1 cellular context compared by ENCODE assay signal in the genomic region with DNA sequence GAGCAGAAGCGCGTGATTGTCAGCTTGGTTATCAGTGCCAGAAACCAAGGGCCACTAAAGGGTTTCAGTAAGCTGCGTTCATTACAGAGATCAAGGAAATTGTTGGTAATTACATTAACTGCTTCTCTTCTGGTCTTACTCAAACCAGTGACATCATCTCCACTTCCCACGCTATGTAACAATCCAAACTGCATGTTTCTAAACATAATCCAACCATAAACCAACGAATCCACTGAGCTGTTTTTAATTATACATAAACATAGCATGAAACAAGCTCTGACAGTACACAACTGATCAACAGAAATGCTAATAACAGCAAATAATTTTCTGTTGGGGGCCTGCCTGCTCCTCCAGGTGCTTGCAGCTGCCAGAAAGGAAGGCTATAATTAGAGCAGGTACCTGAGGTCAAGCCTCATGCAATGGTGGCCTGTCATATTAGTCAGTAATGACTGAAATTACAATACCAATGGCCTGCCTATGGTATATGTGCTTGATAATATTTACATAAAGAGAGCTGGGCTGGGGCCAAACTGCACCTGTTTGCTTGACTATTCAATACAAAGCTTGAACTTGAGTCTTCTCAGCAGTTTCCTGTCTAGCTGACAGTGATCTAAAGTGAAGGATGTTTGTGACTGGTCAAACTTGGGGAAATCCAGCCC.
TF ChIP-seq lines count a peak whose summit lies in the region.

No MANE protein-coding gene starts in this region.

TF ChIP-seq in HepG2, 621 proteins besides CTCF, POLR2A, EP300 and RAD21 (continued from another document and continues in another):
- TF ChIP-seq, protein P1, sequence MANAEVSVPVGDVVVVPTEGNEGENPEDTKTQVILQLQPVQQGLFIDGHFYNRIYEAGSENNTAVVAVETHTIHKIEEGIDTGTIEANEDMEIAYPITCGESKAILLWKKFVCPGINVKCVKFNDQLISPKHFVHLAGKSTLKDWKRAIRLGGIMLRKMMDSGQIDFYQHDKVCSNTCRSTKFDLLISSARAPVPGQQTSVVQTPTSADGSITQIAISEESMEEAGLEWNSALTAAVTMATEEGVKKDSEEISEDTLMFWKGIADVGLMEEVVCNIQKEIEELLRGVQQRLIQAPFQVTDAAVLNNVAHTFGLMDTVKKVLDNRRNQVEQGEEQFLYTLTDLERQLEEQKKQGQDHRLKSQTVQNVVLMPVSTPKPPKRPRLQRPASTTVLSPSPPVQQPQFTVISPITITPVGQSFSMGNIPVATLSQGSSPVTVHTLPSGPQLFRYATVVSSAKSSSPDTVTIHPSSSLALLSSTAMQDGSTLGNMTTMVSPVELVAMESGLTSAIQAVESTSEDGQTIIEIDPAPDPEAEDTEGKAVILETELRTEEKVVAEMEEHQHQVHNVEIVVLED (CRISPR knock-in tag; IDR thresholded peaks at IDR 0.05; ENCODE audit: borderline replicate concordance) = no peak
- TF ChIP-seq HOXA5 (CRISPR knock-in tag; IDR thresholded peaks at IDR 0.05) (0 out of 2 replicates have a peak, but pooled peaks have one; percentile 6), ZNF816 (CRISPR knock-in tag; IDR thresholded peaks at IDR 0.05; ENCODE audit: borderline replicate concordance) (no peak; the same call in 1 of the 2 replicates), PHF21A (CRISPR knock-in tag; IDR thresholded peaks at IDR 0.05) (no peak), NFKBIZ (CRISPR knock-in tag; IDR thresholded peaks at IDR 0.05) (no peak), SMAD9 (CRISPR knock-in tag; IDR thresholded peaks at IDR 0.05) (no peak), ZBTB38 (CRISPR knock-in tag; IDR thresholded peaks at IDR 0.05) (no peak), SCMH1 (CRISPR knock-in tag; IDR thresholded peaks at IDR 0.05; ENCODE audit: borderline replicate concordance) (no peak), RARA (CRISPR knock-in tag; IDR thresholded peaks at IDR 0.05) (peak; percentile 53; the same call in 1 of the 2 replicates), BCL6 (CRISPR knock-in tag; IDR thresholded peaks at IDR 0.05) (peak; percentile 61), CAMTA2 (CRISPR knock-in tag; IDR thresholded peaks at IDR 0.05; ENCODE audit: borderline replicate concordance) (no peak), HDAC1 (CRISPR knock-in tag; IDR thresholded peaks at IDR 0.05) (peak; percentile 31; the same call in 1 of the 2 replicates), ZNF124 (CRISPR knock-in tag; IDR thresholded peaks at IDR 0.05) (no peak; the same call in 1 of the 2 replicates), PPARG (CRISPR knock-in tag; conservative IDR thresholded peaks at IDR 0.05) (no peak), ATF1 (CRISPR knock-in tag; IDR thresholded peaks at IDR 0.05) (peak; percentile 39; the same call in 1 of the 2 replicates), ZNF20 (CRISPR knock-in tag; IDR thresholded peaks at IDR 0.05) (no peak), FOXO1 (CRISPR knock-in tag; IDR thresholded peaks at IDR 0.05) (no peak; the same call in 1 of the 2 replicates), ZNF670 (CRISPR knock-in tag; IDR thresholded peaks at IDR 0.05; ENCODE audit: borderline replicate concordance) (no peak), MED1 (CRISPR knock-in tag; IDR thresholded peaks at IDR 0.05) (peak; percentile 37; the same call in 1 of the 2 replicates), ZNF614 (CRISPR knock-in tag; IDR thresholded peaks at IDR 0.05; ENCODE audit: borderline replicate concordance) (no peak), ZNF737 (CRISPR knock-in tag; IDR thresholded peaks at IDR 0.05; ENCODE audit: borderline replicate concordance) (no peak), YY1 (IDR thresholded peaks at IDR 0.05; ENCODE audit: insufficient read depth, insufficient replicate concordance, low read depth, low read length) (no peak), SMAD3 (CRISPR knock-in tag; IDR thresholded peaks at IDR 0.05) (no peak), ARHGAP35 (CRISPR knock-in tag; IDR thresholded peaks at IDR 0.05; ENCODE audit: borderline replicate concordance) (no peak), ATF7-NPFF (CRISPR knock-in tag; IDR thresholded peaks at IDR 0.05; ENCODE audit: low read depth) (no peak), ARNT (IDR thresholded peaks at IDR 0.05) (no peak), TBP (CRISPR knock-in tag; IDR thresholded peaks at IDR 0.05) (no peak), SOX13 (IDR thresholded peaks at IDR 0.05) (no peak), SOX13 (CRISPR knock-in tag; conservative IDR thresholded peaks at IDR 0.05 in 1 of 2, IDR thresholded peaks at IDR 0.05 in 1 of 2) (0 out of 4 replicates have a peak, but pooled peaks of 1 of the 2 experiments have one; percentile 13), HMG20A (CRISPR knock-in tag; IDR thresholded peaks at IDR 0.05; ENCODE audit: borderline replicate concordance) (no peak), HNRNPLL (IDR thresholded peaks at IDR 0.05; ENCODE audit: low read depth, low read length, poor library complexity, severe bottlenecking) (no peak), MAFF (IDR thresholded peaks at IDR 0.05; ENCODE audit: low read depth, low read length) (peak; percentile 42)
- TF ChIP-seq, protein P2, sequence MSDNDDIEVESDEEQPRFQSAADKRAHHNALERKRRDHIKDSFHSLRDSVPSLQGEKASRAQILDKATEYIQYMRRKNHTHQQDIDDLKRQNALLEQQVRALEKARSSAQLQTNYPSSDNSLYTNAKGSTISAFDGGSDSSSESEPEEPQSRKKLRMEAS (IDR thresholded peaks at IDR 0.05) = no peak
- TF ChIP-seq, protein P3, sequence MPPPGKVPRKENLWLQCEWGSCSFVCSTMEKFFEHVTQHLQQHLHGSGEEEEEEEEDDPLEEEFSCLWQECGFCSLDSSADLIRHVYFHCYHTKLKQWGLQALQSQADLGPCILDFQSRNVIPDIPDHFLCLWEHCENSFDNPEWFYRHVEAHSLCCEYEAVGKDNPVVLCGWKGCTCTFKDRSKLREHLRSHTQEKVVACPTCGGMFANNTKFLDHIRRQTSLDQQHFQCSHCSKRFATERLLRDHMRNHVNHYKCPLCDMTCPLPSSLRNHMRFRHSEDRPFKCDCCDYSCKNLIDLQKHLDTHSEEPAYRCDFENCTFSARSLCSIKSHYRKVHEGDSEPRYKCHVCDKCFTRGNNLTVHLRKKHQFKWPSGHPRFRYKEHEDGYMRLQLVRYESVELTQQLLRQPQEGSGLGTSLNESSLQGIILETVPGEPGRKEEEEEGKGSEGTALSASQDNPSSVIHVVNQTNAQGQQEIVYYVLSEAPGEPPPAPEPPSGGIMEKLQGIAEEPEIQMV (CRISPR knock-in tag; IDR thresholded peaks at IDR 0.05; ENCODE audit: low read depth) = no peak
- TF ChIP-seq, protein P4, sequence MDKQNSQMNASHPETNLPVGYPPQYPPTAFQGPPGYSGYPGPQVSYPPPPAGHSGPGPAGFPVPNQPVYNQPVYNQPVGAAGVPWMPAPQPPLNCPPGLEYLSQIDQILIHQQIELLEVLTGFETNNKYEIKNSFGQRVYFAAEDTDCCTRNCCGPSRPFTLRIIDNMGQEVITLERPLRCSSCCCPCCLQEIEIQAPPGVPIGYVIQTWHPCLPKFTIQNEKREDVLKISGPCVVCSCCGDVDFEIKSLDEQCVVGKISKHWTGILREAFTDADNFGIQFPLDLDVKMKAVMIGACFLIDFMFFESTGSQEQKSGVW (CRISPR knock-in tag; IDR thresholded peaks at IDR 0.05; ENCODE audit: borderline replicate concordance) = no peak
- TF ChIP-seq, protein P5, sequence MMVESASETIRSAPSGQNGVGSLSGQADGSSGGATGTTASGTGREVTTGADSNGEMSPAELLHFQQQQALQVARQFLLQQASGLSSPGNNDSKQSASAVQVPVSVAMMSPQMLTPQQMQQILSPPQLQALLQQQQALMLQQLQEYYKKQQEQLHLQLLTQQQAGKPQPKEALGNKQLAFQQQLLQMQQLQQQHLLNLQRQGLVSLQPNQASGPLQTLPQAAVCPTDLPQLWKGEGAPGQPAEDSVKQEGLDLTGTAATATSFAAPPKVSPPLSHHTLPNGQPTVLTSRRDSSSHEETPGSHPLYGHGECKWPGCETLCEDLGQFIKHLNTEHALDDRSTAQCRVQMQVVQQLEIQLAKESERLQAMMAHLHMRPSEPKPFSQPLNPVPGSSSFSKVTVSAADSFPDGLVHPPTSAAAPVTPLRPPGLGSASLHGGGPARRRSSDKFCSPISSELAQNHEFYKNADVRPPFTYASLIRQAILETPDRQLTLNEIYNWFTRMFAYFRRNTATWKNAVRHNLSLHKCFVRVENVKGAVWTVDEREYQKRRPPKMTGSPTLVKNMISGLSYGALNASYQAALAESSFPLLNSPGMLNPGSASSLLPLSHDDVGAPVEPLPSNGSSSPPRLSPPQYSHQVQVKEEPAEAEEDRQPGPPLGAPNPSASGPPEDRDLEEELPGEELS (CRISPR knock-in tag; IDR thresholded peaks at IDR 0.05) = peak; percentile 36; the same call in 1 of the 2 replicates
- TF ChIP-seq, protein P6, sequence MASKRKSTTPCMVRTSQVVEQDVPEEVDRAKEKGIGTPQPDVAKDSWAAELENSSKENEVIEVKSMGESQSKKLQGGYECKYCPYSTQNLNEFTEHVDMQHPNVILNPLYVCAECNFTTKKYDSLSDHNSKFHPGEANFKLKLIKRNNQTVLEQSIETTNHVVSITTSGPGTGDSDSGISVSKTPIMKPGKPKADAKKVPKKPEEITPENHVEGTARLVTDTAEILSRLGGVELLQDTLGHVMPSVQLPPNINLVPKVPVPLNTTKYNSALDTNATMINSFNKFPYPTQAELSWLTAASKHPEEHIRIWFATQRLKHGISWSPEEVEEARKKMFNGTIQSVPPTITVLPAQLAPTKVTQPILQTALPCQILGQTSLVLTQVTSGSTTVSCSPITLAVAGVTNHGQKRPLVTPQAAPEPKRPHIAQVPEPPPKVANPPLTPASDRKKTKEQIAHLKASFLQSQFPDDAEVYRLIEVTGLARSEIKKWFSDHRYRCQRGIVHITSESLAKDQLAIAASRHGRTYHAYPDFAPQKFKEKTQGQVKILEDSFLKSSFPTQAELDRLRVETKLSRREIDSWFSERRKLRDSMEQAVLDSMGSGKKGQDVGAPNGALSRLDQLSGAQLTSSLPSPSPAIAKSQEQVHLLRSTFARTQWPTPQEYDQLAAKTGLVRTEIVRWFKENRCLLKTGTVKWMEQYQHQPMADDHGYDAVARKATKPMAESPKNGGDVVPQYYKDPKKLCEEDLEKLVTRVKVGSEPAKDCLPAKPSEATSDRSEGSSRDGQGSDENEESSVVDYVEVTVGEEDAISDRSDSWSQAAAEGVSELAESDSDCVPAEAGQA (IDR thresholded peaks at IDR 0.05; ENCODE audit: low read depth) = no peak
- TF ChIP-seq, protein P6 (CRISPR knock-in tag; IDR thresholded peaks at IDR 0.05; ENCODE audit: borderline replicate concordance) = no peak
- TF ChIP-seq, protein P7, sequence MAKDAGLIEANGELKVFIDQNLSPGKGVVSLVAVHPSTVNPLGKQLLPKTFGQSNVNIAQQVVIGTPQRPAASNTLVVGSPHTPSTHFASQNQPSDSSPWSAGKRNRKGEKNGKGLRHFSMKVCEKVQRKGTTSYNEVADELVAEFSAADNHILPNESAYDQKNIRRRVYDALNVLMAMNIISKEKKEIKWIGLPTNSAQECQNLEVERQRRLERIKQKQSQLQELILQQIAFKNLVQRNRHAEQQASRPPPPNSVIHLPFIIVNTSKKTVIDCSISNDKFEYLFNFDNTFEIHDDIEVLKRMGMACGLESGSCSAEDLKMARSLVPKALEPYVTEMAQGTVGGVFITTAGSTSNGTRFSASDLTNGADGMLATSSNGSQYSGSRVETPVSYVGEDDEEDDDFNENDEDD (CRISPR knock-in tag; IDR thresholded peaks at IDR 0.05; ENCODE audit: borderline replicate concordance) = no peak
- TF ChIP-seq, protein P8, sequence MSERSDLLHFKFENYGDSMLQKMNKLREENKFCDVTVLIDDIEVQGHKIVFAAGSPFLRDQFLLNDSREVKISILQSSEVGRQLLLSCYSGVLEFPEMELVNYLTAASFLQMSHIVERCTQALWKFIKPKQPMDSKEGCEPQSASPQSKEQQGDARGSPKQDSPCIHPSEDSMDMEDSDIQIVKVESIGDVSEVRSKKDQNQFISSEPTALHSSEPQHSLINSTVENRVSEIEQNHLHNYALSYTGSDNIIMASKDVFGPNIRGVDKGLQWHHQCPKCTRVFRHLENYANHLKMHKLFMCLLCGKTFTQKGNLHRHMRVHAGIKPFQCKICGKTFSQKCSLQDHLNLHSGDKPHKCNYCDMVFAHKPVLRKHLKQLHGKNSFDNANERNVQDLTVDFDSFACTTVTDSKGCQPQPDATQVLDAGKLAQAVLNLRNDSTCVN (CRISPR knock-in tag; IDR thresholded peaks at IDR 0.05; ENCODE audit: borderline replicate concordance) = no peak; the same call in 1 of the 2 replicates
- TF ChIP-seq, protein P9, sequence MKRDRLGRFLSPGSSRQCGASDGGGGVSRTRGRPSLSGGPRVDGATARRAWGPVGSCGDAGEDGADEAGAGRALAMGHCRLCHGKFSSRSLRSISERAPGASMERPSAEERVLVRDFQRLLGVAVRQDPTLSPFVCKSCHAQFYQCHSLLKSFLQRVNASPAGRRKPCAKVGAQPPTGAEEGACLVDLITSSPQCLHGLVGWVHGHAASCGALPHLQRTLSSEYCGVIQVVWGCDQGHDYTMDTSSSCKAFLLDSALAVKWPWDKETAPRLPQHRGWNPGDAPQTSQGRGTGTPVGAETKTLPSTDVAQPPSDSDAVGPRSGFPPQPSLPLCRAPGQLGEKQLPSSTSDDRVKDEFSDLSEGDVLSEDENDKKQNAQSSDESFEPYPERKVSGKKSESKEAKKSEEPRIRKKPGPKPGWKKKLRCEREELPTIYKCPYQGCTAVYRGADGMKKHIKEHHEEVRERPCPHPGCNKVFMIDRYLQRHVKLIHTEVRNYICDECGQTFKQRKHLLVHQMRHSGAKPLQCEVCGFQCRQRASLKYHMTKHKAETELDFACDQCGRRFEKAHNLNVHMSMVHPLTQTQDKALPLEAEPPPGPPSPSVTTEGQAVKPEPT (CRISPR knock-in tag; IDR thresholded peaks at IDR 0.05; ENCODE audit: low read depth) = no peak
- TF ChIP-seq, protein P10, sequence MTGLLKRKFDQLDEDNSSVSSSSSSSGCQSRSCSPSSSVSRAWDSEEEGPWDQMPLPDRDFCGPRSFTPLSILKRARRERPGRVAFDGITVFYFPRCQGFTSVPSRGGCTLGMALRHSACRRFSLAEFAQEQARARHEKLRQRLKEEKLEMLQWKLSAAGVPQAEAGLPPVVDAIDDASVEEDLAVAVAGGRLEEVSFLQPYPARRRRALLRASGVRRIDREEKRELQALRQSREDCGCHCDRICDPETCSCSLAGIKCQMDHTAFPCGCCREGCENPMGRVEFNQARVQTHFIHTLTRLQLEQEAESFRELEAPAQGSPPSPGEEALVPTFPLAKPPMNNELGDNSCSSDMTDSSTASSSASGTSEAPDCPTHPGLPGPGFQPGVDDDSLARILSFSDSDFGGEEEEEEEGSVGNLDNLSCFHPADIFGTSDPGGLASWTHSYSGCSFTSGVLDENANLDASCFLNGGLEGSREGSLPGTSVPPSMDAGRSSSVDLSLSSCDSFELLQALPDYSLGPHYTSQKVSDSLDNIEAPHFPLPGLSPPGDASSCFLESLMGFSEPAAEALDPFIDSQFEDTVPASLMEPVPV (CRISPR knock-in tag; IDR thresholded peaks at IDR 0.05) = no peak
